In genomic region chr15:64247906-64248541, GRCh38 we compare ENCODE assay signal across 8 cellular contexts.
DNase-seq lines count a peak whose midpoint lies in the region; ATAC-seq and TF ChIP-seq lines count a peak whose summit lies in the region.

No MANE protein-coding gene starts in this region.

- peaks cover 9% of the 10 kb centered on the region for H3K4me1 ChIP-seq in mesenchymal stem cell (ENCODE audit: control insufficient read depth, insufficient read depth, low read depth, low read length)

- TF ChIP-seq CTCF in HL-60 (IDR thresholded peaks at IDR 0.05; ENCODE audit: insufficient read depth, low read length), result no peak

- H3K36me3 ChIP-seq in mesenchymal stem cell (ENCODE audit: control insufficient read depth in 1 of 2, insufficient read depth in 2 of 2, low read depth in 1 of 2, low read length in 2 of 2), result peaks cover 0 to 20% of the 10 kb centered on the region in 2 experiments

- H2AK5ac ChIP-seq in mesenchymal stem cell (ENCODE audit: low read length, severe bottlenecking), result no peak overlapping the region

- peak; percentile 64 for ATAC-seq in GM19463 (IDR thresholded peaks at IDR 0.05; ENCODE audit: unreplicated experiment)

- no peak overlapping the region for H3K14ac ChIP-seq in mesenchymal stem cell (ENCODE audit: low read length in 2 of 2)

- DNase-seq in ELR (ENCODE audit: low read depth) (peak; percentile 91), HL-60 (ENCODE audit: low read depth in 1 of 2, low spot score in 1 of 2) (peak; percentile 5 to 43), dermis microvascular lymphatic vessel endothelial cell (ENCODE audit: low read depth in 2 of 2) (peak; percentile 87 to 98), mesenchymal stem cell (peak; percentile 97), mesenteric fat pad (ENCODE audit: low spot score) (no peak), KG1 (lab: John Stamatoyannopoulos, UW) (no peak)

- no peak overlapping the region for H2AFZ ChIP-seq in mesenchymal stem cell (ENCODE audit: low read depth, low read length)

- peaks cover 13% of the 10 kb centered on the region for H3K79me1 ChIP-seq in mesenchymal stem cell (replicated peaks; ENCODE audit: low read length, poor library complexity, severe bottlenecking)

- H2BK120ac ChIP-seq in mesenchymal stem cell (ENCODE audit: low read depth, low read length), result no peak overlapping the region

- no peak overlapping the region for H3K23ac ChIP-seq in mesenchymal stem cell (ENCODE audit: low read length in 2 of 2)

- H4K8ac ChIP-seq in mesenchymal stem cell (ENCODE audit: low read length), result no peak overlapping the region

- no peaks in the 10 kb centered on the region for H3K9me3 ChIP-seq in mesenchymal stem cell (ENCODE audit: control insufficient read depth, low read length)

- H3K27ac ChIP-seq in HL-60 (replicated peaks), result peak overlapping the region; percentile 52
- H3K27ac ChIP-seq in mesenchymal stem cell (ENCODE audit: low read length, poor library complexity, severe bottlenecking), result peak overlapping the region; percentile 78

- H2BK15ac ChIP-seq in mesenchymal stem cell (ENCODE audit: low read depth, poor library complexity, severe bottlenecking), result no peak overlapping the region

- H3K27me3 ChIP-seq in HL-60 (ENCODE audit: insufficient read depth, poor library complexity, severe bottlenecking) (no peaks in the 10 kb centered on the region), mesenchymal stem cell (ENCODE audit: control insufficient read depth in 1 of 2, insufficient read depth in 1 of 2, low read length in 2 of 2) (no peaks in the 10 kb centered on the region)

- peak overlapping the region; percentile 82 for H3K9ac ChIP-seq in mesenchymal stem cell (ENCODE audit: low read length)

- H3K18ac ChIP-seq in mesenchymal stem cell (ENCODE audit: low read depth in 1 of 2, low read length in 2 of 2), result no peak overlapping the region

- no peak overlapping the region for H2BK5ac ChIP-seq in mesenchymal stem cell (ENCODE audit: low read depth, low read length, poor library complexity, severe bottlenecking)

- no peak overlapping the region for H4K91ac ChIP-seq in mesenchymal stem cell (ENCODE audit: low read length)

- no peak overlapping the region for H3K4me3 ChIP-seq in HL-60 (replicated peaks; ENCODE audit: insufficient read depth, low read length)
- no peak overlapping the region for H3K4me3 ChIP-seq in mesenchymal stem cell (ENCODE audit: insufficient read depth in 1 of 2, low read depth in 1 of 2, low read length in 2 of 2)

- WGBS in mesenchymal stem cell, result 20% methylated on average over 2 of the region's 2 CpGs

- H3K4ac ChIP-seq in mesenchymal stem cell (ENCODE audit: low read depth in 1 of 2, low read length in 2 of 2), result no peak overlapping the region

- H2BK12ac ChIP-seq in mesenchymal stem cell (ENCODE audit: low read length in 2 of 2), result no peak overlapping the region

- no peak overlapping the region for H3K4me2 ChIP-seq in mesenchymal stem cell (ENCODE audit: low read length, poor library complexity, severe bottlenecking)

TF ChIP-seq in PFSK-1, 5 proteins besides CTCF, POLR2A, EP300 and RAD21:
- peak; percentile 83; the same call in 1 of the 2 replicates for TF ChIP-seq SIN3A (IDR thresholded peaks at IDR 0.05; ENCODE audit: borderline replicate concordance, insufficient read depth, low read length)
- peak; percentile 89 for TF ChIP-seq FOXP2 (optimal IDR thresholded peaks at IDR 0.05; ENCODE audit: borderline replicate concordance, extremely low read depth, extremely low read length, insufficient read depth)
- TF ChIP-seq, protein P1, sequence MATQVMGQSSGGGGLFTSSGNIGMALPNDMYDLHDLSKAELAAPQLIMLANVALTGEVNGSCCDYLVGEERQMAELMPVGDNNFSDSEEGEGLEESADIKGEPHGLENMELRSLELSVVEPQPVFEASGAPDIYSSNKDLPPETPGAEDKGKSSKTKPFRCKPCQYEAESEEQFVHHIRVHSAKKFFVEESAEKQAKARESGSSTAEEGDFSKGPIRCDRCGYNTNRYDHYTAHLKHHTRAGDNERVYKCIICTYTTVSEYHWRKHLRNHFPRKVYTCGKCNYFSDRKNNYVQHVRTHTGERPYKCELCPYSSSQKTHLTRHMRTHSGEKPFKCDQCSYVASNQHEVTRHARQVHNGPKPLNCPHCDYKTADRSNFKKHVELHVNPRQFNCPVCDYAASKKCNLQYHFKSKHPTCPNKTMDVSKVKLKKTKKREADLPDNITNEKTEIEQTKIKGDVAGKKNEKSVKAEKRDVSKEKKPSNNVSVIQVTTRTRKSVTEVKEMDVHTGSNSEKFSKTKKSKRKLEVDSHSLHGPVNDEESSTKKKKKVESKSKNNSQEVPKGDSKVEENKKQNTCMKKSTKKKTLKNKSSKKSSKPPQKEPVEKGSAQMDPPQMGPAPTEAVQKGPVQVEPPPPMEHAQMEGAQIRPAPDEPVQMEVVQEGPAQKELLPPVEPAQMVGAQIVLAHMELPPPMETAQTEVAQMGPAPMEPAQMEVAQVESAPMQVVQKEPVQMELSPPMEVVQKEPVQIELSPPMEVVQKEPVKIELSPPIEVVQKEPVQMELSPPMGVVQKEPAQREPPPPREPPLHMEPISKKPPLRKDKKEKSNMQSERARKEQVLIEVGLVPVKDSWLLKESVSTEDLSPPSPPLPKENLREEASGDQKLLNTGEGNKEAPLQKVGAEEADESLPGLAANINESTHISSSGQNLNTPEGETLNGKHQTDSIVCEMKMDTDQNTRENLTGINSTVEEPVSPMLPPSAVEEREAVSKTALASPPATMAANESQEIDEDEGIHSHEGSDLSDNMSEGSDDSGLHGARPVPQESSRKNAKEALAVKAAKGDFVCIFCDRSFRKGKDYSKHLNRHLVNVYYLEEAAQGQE (IDR thresholded peaks at IDR 0.05; ENCODE audit: insufficient read depth in 1 of 2, low read depth in 2 of 2, low read length in 2 of 2), result no peak
- TF ChIP-seq TAF1 (IDR thresholded peaks at IDR 0.05; ENCODE audit: borderline replicate concordance, insufficient read depth, low read length), result no peak
- no peak for TF ChIP-seq POLR2AphosphoS5 (IDR thresholded peaks at IDR 0.05; ENCODE audit: low read depth, low read length)

Comparison
In these comparisons a context has a peak if more than half of its experiments do, and no peak if none do; other contexts are left out.
1. DNase-seq: peak in ELR (single experiment), HL-60 (2 of 2), dermis microvascular lymphatic vessel endothelial cell (2 of 2) and mesenchymal stem cell (single experiment); none in mesenteric fat pad (single experiment) and KG1 (single experiment).